1 cellular context compared by ENCODE assay signal in the genomic region with DNA sequence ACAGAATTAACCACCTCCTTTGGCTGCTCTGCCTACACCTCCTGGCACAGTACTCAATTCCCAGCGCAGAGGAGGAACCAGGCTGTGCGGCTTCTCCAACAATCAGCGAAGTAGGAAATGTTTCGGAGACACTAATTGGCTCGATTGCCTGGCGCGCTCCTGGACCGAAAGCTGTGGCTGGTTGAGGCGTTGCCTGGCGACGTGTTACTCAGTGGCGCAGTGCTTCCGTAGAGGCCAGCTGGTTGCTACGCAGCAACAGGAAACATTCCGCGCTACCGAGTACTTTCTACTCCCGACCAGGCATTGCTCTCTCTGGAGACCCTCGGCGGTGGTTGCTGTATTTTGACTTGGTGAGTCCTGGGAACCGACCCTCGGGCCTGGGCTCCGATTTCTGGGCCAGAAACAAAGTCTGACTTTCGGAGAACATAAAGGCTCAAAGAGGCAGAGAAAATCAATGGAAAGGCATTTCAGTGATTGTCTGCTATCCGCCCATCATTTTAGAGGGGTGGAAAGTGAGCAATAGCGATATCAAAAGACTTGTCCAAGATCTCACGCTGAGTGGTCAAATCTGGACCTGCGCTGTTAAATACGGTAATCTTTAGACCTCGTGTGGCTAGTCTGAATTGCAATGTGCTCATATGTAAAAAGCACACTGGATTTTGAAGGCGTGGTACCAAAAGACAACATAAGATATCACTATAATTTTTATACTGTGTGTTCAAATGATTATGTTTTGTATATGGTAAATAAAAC.
TF ChIP-seq lines count a peak whose summit lies in the region.

A gene with protein sequence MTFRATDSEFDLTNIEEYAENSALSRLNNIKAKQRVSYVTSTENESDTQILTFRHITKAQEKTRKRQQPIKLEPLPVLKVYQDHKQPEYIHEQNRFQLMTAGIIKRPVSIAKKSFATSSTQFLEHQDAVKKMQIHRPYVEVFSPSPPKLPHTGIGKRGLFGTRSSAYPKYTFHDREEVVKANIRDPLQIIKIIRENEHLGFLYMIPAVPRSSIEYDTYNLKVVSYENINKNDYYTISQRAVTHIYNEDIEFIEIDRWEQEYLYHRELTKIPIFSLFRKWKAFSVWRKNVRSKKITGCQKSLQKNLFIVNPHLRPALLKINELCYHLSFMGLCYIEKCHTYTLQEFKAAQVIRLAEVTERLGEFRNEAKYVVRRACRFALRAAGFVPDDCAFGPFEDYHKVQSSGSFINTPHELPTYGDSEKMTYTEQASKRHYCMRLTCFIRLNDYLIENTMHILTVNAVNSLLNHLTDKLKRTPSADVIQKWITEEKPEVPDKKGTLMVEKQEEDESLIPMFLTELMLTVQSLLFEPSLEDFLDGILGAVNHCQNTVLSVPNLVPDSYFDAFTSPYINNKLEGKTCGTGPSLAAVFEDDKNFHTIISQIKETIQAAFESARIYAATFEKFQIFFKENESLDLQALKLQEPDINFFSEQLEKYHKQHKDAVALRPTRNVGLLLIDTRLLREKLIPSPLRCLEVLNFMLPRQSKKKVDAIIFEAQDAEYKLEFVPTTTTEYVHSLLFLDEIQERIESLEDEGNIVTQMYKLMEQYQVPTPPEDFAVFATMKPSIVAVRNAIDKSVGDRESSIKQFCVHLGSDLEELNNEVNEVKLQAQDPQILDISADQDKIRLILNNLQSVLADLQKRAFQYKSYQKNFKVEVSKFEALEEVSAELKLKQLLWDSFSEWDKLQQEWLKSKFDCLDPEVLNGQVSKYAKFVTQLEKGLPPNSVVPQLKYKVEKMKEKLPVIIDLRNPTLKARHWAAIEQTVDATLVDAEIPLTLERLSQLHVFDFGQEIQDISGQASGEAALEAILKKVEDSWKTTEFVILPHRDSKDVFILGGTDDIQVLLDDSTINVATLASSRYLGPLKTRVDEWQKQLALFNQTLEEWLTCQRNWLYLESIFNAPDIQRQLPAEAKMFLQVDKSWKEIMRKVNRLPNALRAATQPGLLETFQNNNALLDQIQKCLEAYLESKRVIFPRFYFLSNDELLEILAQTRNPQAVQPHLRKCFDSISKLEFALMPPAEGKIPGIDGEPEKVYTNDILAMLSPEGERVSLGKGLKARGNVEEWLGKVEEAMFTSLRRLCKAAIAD (N-terminal part only) (plus strand): TSS at position 265 of the 753 bp plus-strand sequence. CDS start 1,329 bp downstream, outside the sequence.

TF ChIP-seq in GM12878, 131 proteins besides CTCF, POLR2A, EP300 and RAD21 (continued from another document):
- TF ChIP-seq, protein P1, sequence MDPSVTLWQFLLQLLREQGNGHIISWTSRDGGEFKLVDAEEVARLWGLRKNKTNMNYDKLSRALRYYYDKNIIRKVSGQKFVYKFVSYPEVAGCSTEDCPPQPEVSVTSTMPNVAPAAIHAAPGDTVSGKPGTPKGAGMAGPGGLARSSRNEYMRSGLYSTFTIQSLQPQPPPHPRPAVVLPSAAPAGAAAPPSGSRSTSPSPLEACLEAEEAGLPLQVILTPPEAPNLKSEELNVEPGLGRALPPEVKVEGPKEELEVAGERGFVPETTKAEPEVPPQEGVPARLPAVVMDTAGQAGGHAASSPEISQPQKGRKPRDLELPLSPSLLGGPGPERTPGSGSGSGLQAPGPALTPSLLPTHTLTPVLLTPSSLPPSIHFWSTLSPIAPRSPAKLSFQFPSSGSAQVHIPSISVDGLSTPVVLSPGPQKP (IDR thresholded peaks at IDR 0.05; ENCODE audit: low read depth, low read length), result no peak
- TF ChIP-seq SREBF2 (IDR thresholded peaks at IDR 0.05; ENCODE audit: low read length), result peak; percentile 27; the same call in 1 of the 2 replicates
- TF ChIP-seq SP1 (IDR thresholded peaks at IDR 0.05; ENCODE audit: low read depth, low read length), result peak; percentile 59
- no peak for TF ChIP-seq IRF4 (IDR thresholded peaks at IDR 0.05; ENCODE audit: low read depth, low read length)
- TF ChIP-seq, protein P2, sequence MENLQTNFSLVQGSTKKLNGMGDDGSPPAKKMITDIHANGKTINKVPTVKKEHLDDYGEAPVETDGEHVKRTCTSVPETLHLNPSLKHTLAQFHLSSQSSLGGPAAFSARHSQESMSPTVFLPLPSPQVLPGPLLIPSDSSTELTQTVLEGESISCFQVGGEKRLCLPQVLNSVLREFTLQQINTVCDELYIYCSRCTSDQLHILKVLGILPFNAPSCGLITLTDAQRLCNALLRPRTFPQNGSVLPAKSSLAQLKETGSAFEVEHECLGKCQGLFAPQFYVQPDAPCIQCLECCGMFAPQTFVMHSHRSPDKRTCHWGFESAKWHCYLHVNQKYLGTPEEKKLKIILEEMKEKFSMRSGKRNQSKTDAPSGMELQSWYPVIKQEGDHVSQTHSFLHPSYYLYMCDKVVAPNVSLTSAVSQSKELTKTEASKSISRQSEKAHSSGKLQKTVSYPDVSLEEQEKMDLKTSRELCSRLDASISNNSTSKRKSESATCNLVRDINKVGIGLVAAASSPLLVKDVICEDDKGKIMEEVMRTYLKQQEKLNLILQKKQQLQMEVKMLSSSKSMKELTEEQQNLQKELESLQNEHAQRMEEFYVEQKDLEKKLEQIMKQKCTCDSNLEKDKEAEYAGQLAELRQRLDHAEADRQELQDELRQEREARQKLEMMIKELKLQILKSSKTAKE (IDR thresholded peaks at IDR 0.05; ENCODE audit: low read depth, poor library complexity, severe bottlenecking), result no peak
- 0 out of 2 replicates have a peak, but pooled peaks have one; percentile 20 for TF ChIP-seq BMI1 (IDR thresholded peaks at IDR 0.05; ENCODE audit: borderline replicate concordance)
- no peak for TF ChIP-seq NRF1 (conservative IDR thresholded peaks at IDR 0.05; ENCODE audit: low read depth, low read length)
- no peak for TF ChIP-seq ZSCAN29 (IDR thresholded peaks at IDR 0.05)
- no peak for TF ChIP-seq CHD1 (IDR thresholded peaks at IDR 0.05; ENCODE audit: low read depth, low read length)
